ENCODE assay signal across 8 cellular contexts in the genomic region with DNA sequence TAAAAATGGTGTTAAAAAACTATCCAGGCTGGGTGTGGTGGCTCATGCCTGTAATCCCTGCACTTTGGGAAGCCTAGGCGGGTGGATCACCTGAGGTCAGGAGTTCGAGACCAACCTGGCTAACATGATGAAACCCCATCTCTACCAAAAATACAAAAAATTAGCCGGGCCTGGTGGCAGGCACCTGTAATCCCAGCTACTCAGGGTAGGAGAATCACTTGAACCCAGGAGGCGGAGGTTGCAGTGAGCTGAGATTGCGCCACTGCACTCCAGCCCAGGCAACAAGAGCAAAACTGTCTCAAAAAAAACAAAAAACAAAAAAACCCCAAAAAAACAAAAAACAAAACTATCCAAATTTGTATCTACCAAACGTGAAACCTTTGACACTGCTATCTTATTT. TPM values are rescaled to one million over a fixed set of nuclear protein-coding genes. Genes with fewer than 3 reads are reported as not detected.
DNase-seq lines count a peak whose midpoint lies in the region; ATAC-seq, FAIRE-seq and TF ChIP-seq lines count a peak whose summit lies in the region.
"Not testable (repeated sequence)": the region's sequence is repeated elsewhere in the genome, so short reads cannot be mapped to it uniquely, and the experiment has no call there.

No MANE protein-coding gene starts in this region.

- peak overlapping the region; percentile 89 for H3K4me2 ChIP-seq in A549
- peak overlapping the region; percentile 81 for H3K4me2 ChIP-seq in DOHH2 (ENCODE audit: low read length)
- H3K4me2 ChIP-seq in MM.1S (ENCODE audit: low read depth, low read length): peak overlapping the region; percentile 95; the same call in 1 of the 2 replicates

- intact Hi-C loops in Panc1 (cut with micrococcal nuclease; ENCODE audit: unreplicated experiment) (loop anchor here (10.0 kb wide), 1 partner anchor 87 kb away; a partner anchor contains a TSS), gastrocnemius medialis (cut with DNase I; ENCODE audit: low total_unique reads) (loop anchor here (5.0 to 10.0 kb wide), 3 partner anchors 85 to 547 kb away; a partner anchor contains a TSS)
- intact Hi-C loops in right lobe of liver (cut with DNase I); transverse colon (cut with DNase I; ENCODE audit: low total_unique reads): not testable (repeated sequence)

- BruUV-seq in Panc1 (replicated peaks; lab: Mats Ljungman, UMichigan): not testable (repeated sequence)

- peak overlapping the region; percentile 97 for H3K27ac Mint-ChIP-seq in central memory CD8-positive, alpha-beta T cell (ENCODE audit: low read depth)

- H3K9ac ChIP-seq in MM.1S (ENCODE audit: low read length): not testable (repeated sequence)

- not testable (repeated sequence) for DNase-seq in A549 (ENCODE audit: low read depth in 1 of 2, low spot score in 1 of 2); MM.1S; Panc1 (ENCODE audit: low read depth, low spot score); central memory CD8-positive, alpha-beta T cell (ENCODE audit: low spot score in 2 of 2); right lobe of liver; gastrocnemius medialis; transverse colon

- ATAC-seq in A549; Panc1; central memory CD8-positive, alpha-beta T cell (replicated peaks; ENCODE audit: extremely low read depth, poor library complexity, severe bottlenecking); right lobe of liver; gastrocnemius medialis: not testable (repeated sequence)

- not testable (repeated sequence) for FAIRE-seq in A549 (lab: Jason Lieb, UNC)

- H3K4me3 Mint-ChIP-seq in central memory CD8-positive, alpha-beta T cell: not testable (repeated sequence)

- H4K20me1 ChIP-seq in DOHH2 (ENCODE audit: control insufficient read depth, insufficient read depth, low read depth, low read length): peaks cover 42% of the 10 kb centered on the region
- H4K20me1 ChIP-seq in MM.1S (ENCODE audit: insufficient read depth, low read length): not testable (repeated sequence)

- H3K27me3 ChIP-seq in DOHH2 (ENCODE audit: control insufficient read depth, low read length); MM.1S (replicated peaks; ENCODE audit: insufficient read depth, low read length); Panc1 (ENCODE audit: control insufficient read depth, insufficient read depth, low read length); right lobe of liver; gastrocnemius medialis; transverse colon: not testable (repeated sequence)

- H3K9me3 Mint-ChIP-seq in central memory CD8-positive, alpha-beta T cell: not testable (repeated sequence)

- POLR2A ChIA-PET in A549 (lab: Yijun Ruan, JAX); Panc1 (lab: Charles Lee): not testable (repeated sequence)

- H3K36me3 ChIP-seq in DOHH2 (ENCODE audit: control insufficient read depth, low read length); MM.1S (replicated peaks; ENCODE audit: insufficient read depth, low read length); Panc1 (ENCODE audit: control insufficient read depth, insufficient read depth, low read length); right lobe of liver; gastrocnemius medialis; transverse colon: not testable (repeated sequence)

- not testable (repeated sequence) for TF ChIP-seq CTCF in A549 (IDR thresholded peaks at IDR 0.05); DOHH2 (IDR thresholded peaks at IDR 0.05; ENCODE audit: low read depth, low read length, poor library complexity, severe bottlenecking); MM.1S (IDR thresholded peaks at IDR 0.05; ENCODE audit: low read length); Panc1 (IDR thresholded peaks at IDR 0.05); right lobe of liver (IDR thresholded peaks at IDR 0.05); gastrocnemius medialis (IDR thresholded peaks at IDR 0.05 in 4 of 5, conservative IDR thresholded peaks at IDR 0.05 in 1 of 5); transverse colon (IDR thresholded peaks at IDR 0.05)

- not testable (repeated sequence) for TF ChIP-seq POLR2A in A549 (IDR thresholded peaks at IDR 0.05; ENCODE audit: low read length); right lobe of liver (IDR thresholded peaks at IDR 0.05); gastrocnemius medialis (IDR thresholded peaks at IDR 0.05); transverse colon (IDR thresholded peaks at IDR 0.05)

- H3K4me3 ChIP-seq in A549; MM.1S (ENCODE audit: low read length); Panc1 (ENCODE audit: low read depth in 2 of 2, low read length in 2 of 2); right lobe of liver; transverse colon: not testable (repeated sequence)
- H3K4me3 ChIP-seq in DOHH2 (ENCODE audit: low read length) (peak overlapping the region; percentile 70), gastrocnemius medialis (peak overlapping the region; percentile 54 to 68 (median 62))

- H3K79me2 ChIP-seq in DOHH2 (ENCODE audit: control insufficient read depth, low read length) (peaks cover 100% of the 10 kb centered on the region), MM.1S (ENCODE audit: low read length) (peaks cover 92% of the 10 kb centered on the region)

- in situ Hi-C loops in Panc1 (cut with HindIII; ENCODE audit: low pct_unique_long_range_greater_than_20kb, low sequenced_read_pairs); gastrocnemius medialis (cut with MboI; ENCODE audit: low sequenced_read_pairs in 4 of 4); transverse colon (cut with MboI; ENCODE audit: low pct_ligation_motif_present in 1 of 4, low pct_unique_long_range_greater_than_20kb in 1 of 4, low sequenced_read_pairs in 3 of 4): not testable (repeated sequence)

- H3F3A ChIP-seq in DOHH2 (ENCODE audit: control insufficient read depth, insufficient read depth) (peaks cover 39% of the 10 kb centered on the region), MM.1S (ENCODE audit: insufficient read depth, low read length) (peaks cover 25% of the 10 kb centered on the region)

- WGBS in A549 (ENCODE audit: missing lambda C conversion rate): 81% methylated on average over 6 of the region's 6 CpGs
- 63% methylated on average over 4 of the region's 6 CpGs for WGBS in right lobe of liver (ENCODE audit: insufficient coverage, low coverage, low lambda C conversion rate, missing lambda C conversion rate)
- WGBS in transverse colon (ENCODE audit: low coverage in 1 of 2), 2 donors: 85 to 88% methylated on average over 4 to 6 of the region's 6 CpGs

- not testable (repeated sequence) for TF ChIP-seq EP300 in A549 (IDR thresholded peaks at IDR 0.05); transverse colon (IDR thresholded peaks at IDR 0.05; ENCODE audit: low read depth)

- not testable (repeated sequence) for H3K9me3 ChIP-seq in A549; DOHH2 (ENCODE audit: control insufficient read depth, insufficient read depth, low read length); MM.1S (replicated peaks; ENCODE audit: insufficient read depth, low read length); Panc1 (ENCODE audit: control insufficient read depth, insufficient read depth, low read depth, low read length); right lobe of liver; gastrocnemius medialis; transverse colon

- not testable (repeated sequence) for TF ChIP-seq RAD21 in A549 (conservative IDR thresholded peaks at IDR 0.05 in 1 of 2, IDR thresholded peaks at IDR 0.05 in 1 of 2)

- peaks cover 48% of the 10 kb centered on the region for H3K4me1 Mint-ChIP-seq in central memory CD8-positive, alpha-beta T cell

- CTCF ChIA-PET in A549 (lab: Yijun Ruan, JAX): interaction anchor here (1.0 kb wide), 1 partner anchor 14 kb away, joined by 3 read pairs; no protein-coding TSS in a partner anchor
- CTCF ChIA-PET in Panc1 (lab: Charles Lee): not testable (repeated sequence)

- H2AFZ ChIP-seq in MM.1S (ENCODE audit: low read length): not testable (repeated sequence)

- not testable (repeated sequence) for H3K36me3 Mint-ChIP-seq in central memory CD8-positive, alpha-beta T cell (ENCODE audit: insufficient read depth)

- H3K27me3 Mint-ChIP-seq in central memory CD8-positive, alpha-beta T cell: not testable (repeated sequence)

- H3K9me2 ChIP-seq in DOHH2 (replicated peaks; ENCODE audit: control insufficient read depth, low read length); MM.1S (replicated peaks; ENCODE audit: insufficient read depth, low read length): not testable (repeated sequence)

- H3K4me1 ChIP-seq in A549 (peaks cover 72% of the 10 kb centered on the region), DOHH2 (ENCODE audit: control insufficient read depth, low read length) (peaks cover 91% of the 10 kb centered on the region), MM.1S (ENCODE audit: low read length) (peaks cover 11% of the 10 kb centered on the region; the same call in 1 of the 2 replicates), Panc1 (ENCODE audit: control insufficient read depth, insufficient read depth, low read length) (peaks cover 52% of the 10 kb centered on the region), right lobe of liver (peaks cover 0 to 37% (median 5%) of the 10 kb centered on the region in 4 donors), gastrocnemius medialis (peaks cover 55 to 58% of the 10 kb centered on the region in 2 donors), transverse colon (peaks cover 14 to 88% (median 50%) of the 10 kb centered on the region in 4 donors)

- H3K27ac ChIP-seq in A549: peak overlapping the region in 1 of 2 experiments; percentile 27; a peak in 1 of 6 replicates
- peak overlapping the region; percentile 86 for H3K27ac ChIP-seq in DOHH2 (ENCODE audit: low read depth, low read length)
- peak overlapping the region; percentile 85; the same call in 1 of the 2 replicates for H3K27ac ChIP-seq in MM.1S (ENCODE audit: low read length)
- peak overlapping the region; percentile 34; the same call in 1 of the 2 replicates for H3K27ac ChIP-seq in Panc1 (ENCODE audit: low read length)
- H3K27ac ChIP-seq in right lobe of liver: peak overlapping the region in 2 of 3 donors; percentile 66 to 76
- peak overlapping the region; percentile 84 to 95 (median 90) for H3K27ac ChIP-seq in gastrocnemius medialis
- peak overlapping the region in 3 of 4 donors; percentile 82 to 89 (median 86) for H3K27ac ChIP-seq in transverse colon

RNA-seq across cellular contexts. Expression of a gene that starts 20.5 kb away (rescaled TPM):
- polyA plus RNA-seq in A549 (2011; rRNA removed) (37.0 and 59.6 TPM in 2 replicates), A549 (2017; fragmentation: RNase III; extraction: RNeasy Plus Mini Kit Qiagen cat#74134 plus additional on column Dnase treatment) (37.0 to 38.2 TPM (median 37.7 TPM) in 3 replicates)
- polyA plus RNA-seq in A549 (2012; cell fraction: cytosol; rRNA removed): 10.5 and 12.7 TPM in 2 replicates
- 4.8 and 7.5 TPM in 2 replicates for polyA plus RNA-seq in A549 (2012; cell fraction: nucleus; rRNA removed)
- 3.7 and 6.5 TPM in 2 replicates for polyA minus RNA-seq in A549 (2011; rRNA and poly(A)+ RNA removed)
- total RNA-seq in Panc1 (2021; ENCODE audit: unreplicated experiment) (29.1 TPM), right lobe of liver (10 to 100 TPM in 3 of 6 experiments, 1 to 10 TPM in 3; 7.7 to 26.7 (median 11.0) TPM), gastrocnemius medialis (100 to 1,000 TPM in 1 of 4 donors, 10 to 100 TPM in 3; 37.5 to 101 (median 71.4) TPM), transverse colon (100 to 1,000 TPM in 1 of 4 donors, 10 to 100 TPM in 2, 1 to 10 TPM in 1; 9.0 to 115 (median 55.7) TPM)
- 12.5 TPM for polyA plus RNA-seq in Panc1 (2012; ENCODE audit: insufficient read length)
